In genomic region chr4:87555751-87556619, GRCh38 we compare ENCODE assay signal across 10 cellular contexts. TPM values are rescaled to one million over a fixed set of nuclear protein-coding genes. Genes with fewer than 3 reads are reported as not detected.
DNase-seq lines count a peak whose midpoint lies in the region; ATAC-seq and TF ChIP-seq lines count a peak whose summit lies in the region.
"Had no signal": no experiment of that assay in that cellular context is flagged by ENCODE, and none has a peak within 500 bp of the region (broad histone marks: within the 10 kb centered on the region; RNA-seq: fewer than 3 reads in every experiment).

No MANE protein-coding gene starts in this region.

- H3K4me1 Mint-ChIP-seq in activated CD4-positive, alpha-beta memory T cell treated with anti-CD3 and anti-CD28 coated beads for 36 hours (ENCODE audit: low read depth): peaks cover 18% of the 10 kb centered on the region
- peaks cover 29% of the 10 kb centered on the region for H3K4me1 Mint-ChIP-seq in activated CD4-positive, alpha-beta memory T cell treated with anti-CD3 and anti-CD28 coated beads, Interleukin-2, amount 10 ng/mL, durations not matched to agents 7 days and 5 days

- POLR2A ChIA-PET in activated CD4-positive, alpha-beta memory T cell treated with anti-CD3 and anti-CD28 coated beads for 36 hours (lab: Charles Lee): no interaction called here
- POLR2A ChIA-PET in activated CD4-positive, alpha-beta memory T cell treated with anti-CD3 and anti-CD28 coated beads, Interleukin-2, amount 10 ng/mL, durations not matched to agents 7 days and 5 days (lab: Charles Lee): no interaction called here

- no peaks in the 10 kb centered on the region for H3K27me3 ChIP-seq in thoracic aorta (replicated peaks; ENCODE audit: insufficient read depth)
- H3K27me3 ChIP-seq: transverse colon had no signal

- H3K27ac Mint-ChIP-seq in activated CD4-positive, alpha-beta memory T cell treated with anti-CD3 and anti-CD28 coated beads for 36 hours: no peak overlapping the region
- no peak overlapping the region for H3K27ac Mint-ChIP-seq in activated CD4-positive, alpha-beta memory T cell treated with anti-CD3 and anti-CD28 coated beads, Interleukin-2, amount 10 ng/mL, durations not matched to agents 7 days and 5 days
- H3K27ac Mint-ChIP-seq: B cell had no signal

- H3K4me3 ChIP-seq in fibroblast of pulmonary artery (replicated peaks; ENCODE audit: low read depth, low read length) (no peak overlapping the region), thoracic aorta (no peak overlapping the region)
- H3K4me3 ChIP-seq: transverse colon had no signal

- H3K9me3 Mint-ChIP-seq in activated CD4-positive, alpha-beta memory T cell treated with anti-CD3 and anti-CD28 coated beads for 36 hours: no peaks in the 10 kb centered on the region
- H3K9me3 Mint-ChIP-seq in activated CD4-positive, alpha-beta memory T cell treated with anti-CD3 and anti-CD28 coated beads, Interleukin-2, amount 10 ng/mL, durations not matched to agents 7 days and 5 days: peaks cover 4% of the 10 kb centered on the region

- ATAC-seq in SK-N-SH treated with all-trans-retinoic acid at 6 μM for 48 hours (peak; percentile 97), thoracic aorta (ENCODE audit: insufficient number of reproducible peaks, low FRiP score, low read depth) (peak; percentile 96), HG02763 (IDR thresholded peaks at IDR 0.05; ENCODE audit: unreplicated experiment) (no peak)

- intact Hi-C loops in activated CD4-positive, alpha-beta memory T cell treated with anti-CD3 and anti-CD28 coated beads for 36 hours (cut with micrococcal nuclease): loop anchor here (1.0 to 5.0 kb wide), 3 partner anchors 19 to 164 kb away; partner anchors contain the start of gene HSD17B11

- H3K27ac ChIP-seq in thoracic aorta: peak overlapping the region; percentile 83 to 95

- H3K27me3 Mint-ChIP-seq in activated CD4-positive, alpha-beta memory T cell treated with anti-CD3 and anti-CD28 coated beads for 36 hours: no peaks in the 10 kb centered on the region
- H3K27me3 Mint-ChIP-seq in activated CD4-positive, alpha-beta memory T cell treated with anti-CD3 and anti-CD28 coated beads, Interleukin-2, amount 10 ng/mL, durations not matched to agents 7 days and 5 days: peaks cover 4% of the 10 kb centered on the region
- H3K27me3 Mint-ChIP-seq: B cell had no signal

- no peaks in the 10 kb centered on the region for H3K9me3 ChIP-seq in thoracic aorta
- H3K9me3 ChIP-seq: transverse colon had no signal

- no peak overlapping the region for H3K4me3 Mint-ChIP-seq in activated CD4-positive, alpha-beta memory T cell treated with anti-CD3 and anti-CD28 coated beads for 36 hours
- H3K4me3 Mint-ChIP-seq in activated CD4-positive, alpha-beta memory T cell treated with anti-CD3 and anti-CD28 coated beads, Interleukin-2, amount 10 ng/mL, durations not matched to agents 7 days and 5 days: no peak overlapping the region
- H3K4me3 Mint-ChIP-seq: B cell had no signal

- CTCF ChIA-PET in activated CD4-positive, alpha-beta memory T cell treated with anti-CD3 and anti-CD28 coated beads for 36 hours (lab: Charles Lee): no interaction called here
- CTCF ChIA-PET in activated CD4-positive, alpha-beta memory T cell treated with anti-CD3 and anti-CD28 coated beads, Interleukin-2, amount 10 ng/mL, durations not matched to agents 7 days and 5 days (lab: Charles Lee): no interaction called here

- H3K36me3 Mint-ChIP-seq in activated CD4-positive, alpha-beta memory T cell treated with anti-CD3 and anti-CD28 coated beads for 36 hours: no peaks in the 10 kb centered on the region
- peaks cover 1% of the 10 kb centered on the region for H3K36me3 Mint-ChIP-seq in activated CD4-positive, alpha-beta memory T cell treated with anti-CD3 and anti-CD28 coated beads, Interleukin-2, amount 10 ng/mL, durations not matched to agents 7 days and 5 days (ENCODE audit: low read depth)

- TF ChIP-seq CTCF in fibroblast of pulmonary artery (IDR thresholded peaks at IDR 0.05; ENCODE audit: low read length, missing control alignments) (no peak), thoracic aorta (IDR thresholded peaks at IDR 0.05) (peak; percentile 20)

- peak; percentile 29 for DNase-seq in activated CD4-positive, alpha-beta memory T cell treated with anti-CD3 and anti-CD28 coated beads for 36 hours
- no peak for DNase-seq in activated CD4-positive, alpha-beta memory T cell treated with anti-CD3 and anti-CD28 coated beads, Interleukin-2, amount 10 ng/mL, durations not matched to agents 7 days and 5 days
- peak; percentile 86 for DNase-seq in fibroblast of pulmonary artery (ENCODE audit: low read depth)
- peak; percentile 56 for DNase-seq in thoracic aorta (ENCODE audit: low spot score)
- DNase-seq in NCI-H510A treated with DMSO at 0.1 percent for 48 hours (lab: John Stamatoyannopoulos, UW): no peak
- no peak for DNase-seq in HuH-7 (ENCODE audit: low spot score)
- DNase-seq: transverse colon had no signal

- no peaks in the 10 kb centered on the region for H3K36me3 ChIP-seq in thoracic aorta
- H3K36me3 ChIP-seq: transverse colon had no signal

- H3K4me1 ChIP-seq in thoracic aorta (ENCODE audit: control insufficient read depth in 1 of 2, low read depth in 2 of 2): peaks cover 6 to 25% of the 10 kb centered on the region in 2 donors
- H3K4me1 ChIP-seq: transverse colon had no signal

TF ChIP-seq in SK-N-SH treated with all-trans-retinoic acid at 6 μM for 48 hours, 23 proteins besides CTCF, POLR2A, EP300 and RAD21 (continues in another document):
- TF ChIP-seq CREB5 (CRISPR knock-in tag; IDR thresholded peaks at IDR 0.05; ENCODE audit: low read depth) (no peak), GLIS3 (CRISPR knock-in tag; IDR thresholded peaks at IDR 0.05) (no peak), PPARA (CRISPR knock-in tag; IDR thresholded peaks at IDR 0.05; ENCODE audit: borderline replicate concordance) (no peak), CSDC2 (CRISPR knock-in tag; IDR thresholded peaks at IDR 0.05) (no peak), RARB (CRISPR knock-in tag; IDR thresholded peaks at IDR 0.05) (no peak), OSR1 (CRISPR knock-in tag; IDR thresholded peaks at IDR 0.05) (no peak), ZNF8 (CRISPR knock-in tag; IDR thresholded peaks at IDR 0.05) (no peak), ESRRG (CRISPR knock-in tag; IDR thresholded peaks at IDR 0.05) (no peak), ZNF70 (CRISPR knock-in tag; IDR thresholded peaks at IDR 0.05) (no peak), POU6F1 (CRISPR knock-in tag; IDR thresholded peaks at IDR 0.05; ENCODE audit: borderline replicate concordance, low read depth) (no peak), PATZ1 (CRISPR knock-in tag; IDR thresholded peaks at IDR 0.05; ENCODE audit: borderline replicate concordance) (no peak), BACH2 (CRISPR knock-in tag; IDR thresholded peaks at IDR 0.05; ENCODE audit: borderline replicate concordance) (no peak), ZNF565 (CRISPR knock-in tag; conservative IDR thresholded peaks at IDR 0.05; ENCODE audit: low read depth) (no peak)

RNA-seq across cellular contexts. Expression of gene SPARCL1, which starts 26.8 kb away (rescaled TPM):
- not detected for total RNA-seq in activated CD4-positive, alpha-beta memory T cell treated with anti-CD3 and anti-CD28 coated beads for 36 hours
- not detected for total RNA-seq in activated CD4-positive, alpha-beta memory T cell treated with anti-CD3 and anti-CD28 coated beads, Interleukin-2, amount 10 ng/mL, durations not matched to agents 7 days and 5 days
- 1,000 to 10,000 TPM; 1,225 to 2,315 TPM for total RNA-seq in thoracic aorta
- total RNA-seq: B cell had no signal

RNA-seq across cellular contexts. Expression of gene DSPP, which starts 52.3 kb away (rescaled TPM):
- not detected for total RNA-seq in activated CD4-positive, alpha-beta memory T cell treated with anti-CD3 and anti-CD28 coated beads for 36 hours
- not detected for total RNA-seq in activated CD4-positive, alpha-beta memory T cell treated with anti-CD3 and anti-CD28 coated beads, Interleukin-2, amount 10 ng/mL, durations not matched to agents 7 days and 5 days
- total RNA-seq in thoracic aorta: not detected
- total RNA-seq: B cell, transverse colon had no signal

Comparison
In these comparisons a context has a peak if more than half of its experiments do, and no peak if none do; other contexts are left out.
1. DNase-seq: peak in activated CD4-positive, alpha-beta memory T cell treated with anti-CD3 and anti-CD28 coated beads for 36 hours (single experiment), fibroblast of pulmonary artery (single experiment) and thoracic aorta (single experiment); none in activated CD4-positive, alpha-beta memory T cell treated with anti-CD3 and anti-CD28 coated beads, Interleukin-2, amount 10 ng/mL, durations not matched to agents 7 days and 5 days (single experiment), NCI-H510A treated with DMSO at 0.1 percent for 48 hours (single experiment) and HuH-7 (single experiment).
2. RNA of gene SPARCL1, which starts 26.8 kb away (total RNA-seq): 1,225 to 2,315 TPM in thoracic aorta; not detected in activated CD4-positive, alpha-beta memory T cell treated with anti-CD3 and anti-CD28 coated beads for 36 hours and not detected in activated CD4-positive, alpha-beta memory T cell treated with anti-CD3 and anti-CD28 coated beads, Interleukin-2, amount 10 ng/mL, durations not matched to agents 7 days and 5 days; every median in the first group is over 1,000 times any median in the second.